3 cellular contexts compared by ENCODE assay signal in genomic region chr6:116055513-116055912, GRCh38.
TF ChIP-seq lines count a peak whose summit lies in the region.

No MANE protein-coding gene starts in this region.

TF ChIP-seq in A549, 52 proteins besides CTCF, POLR2A, EP300 and RAD21:
- TF ChIP-seq JUN (IDR thresholded peaks at IDR 0.05) (no peak), MAFK (IDR thresholded peaks at IDR 0.05; ENCODE audit: partially characterized antibody) (peak; percentile 66), NFE2L2 (conservative IDR thresholded peaks at IDR 0.05; ENCODE audit: low read length) (0 out of 2 replicates have a peak, but pooled peaks have one; percentile 3), RFX5 (IDR thresholded peaks at IDR 0.05) (no peak), FOSL2 (IDR thresholded peaks at IDR 0.05) (no peak), FOSL2 (CRISPR knock-in tag; IDR thresholded peaks at IDR 0.05) (no peak; the same call in 1 of the 2 replicates), ZFP36 (IDR thresholded peaks at IDR 0.05; ENCODE audit: borderline replicate concordance, partially characterized antibody) (no peak)

TF ChIP-seq in IMR-90, 13 proteins besides CTCF, POLR2A, EP300 and RAD21:
- TF ChIP-seq MAZ (IDR thresholded peaks at IDR 0.05; ENCODE audit: borderline replicate concordance, low read depth, low read length) = no peak
- no peak for TF ChIP-seq CEBPB (IDR thresholded peaks at IDR 0.05; ENCODE audit: low read depth, low read length)
- TF ChIP-seq NFE2L2 (IDR thresholded peaks at IDR 0.05; ENCODE audit: low read depth, low read length) = peak; percentile 47; the same call in 1 of the 2 replicates

TF ChIP-seq in WTC11, 78 proteins besides CTCF, POLR2A, EP300 and RAD21:
- TF ChIP-seq CREM (CRISPR knock-in tag; IDR thresholded peaks at IDR 0.05) (no peak), ETV6 (CRISPR knock-in tag; IDR thresholded peaks at IDR 0.05) (no peak), HMGXB4 (CRISPR knock-in tag; IDR thresholded peaks at IDR 0.05) (no peak), NR3C1 (CRISPR knock-in tag; conservative IDR thresholded peaks at IDR 0.05; ENCODE audit: low read depth) (no peak), AFF4 (CRISPR knock-in tag; IDR thresholded peaks at IDR 0.05; ENCODE audit: borderline replicate concordance) (no peak), ZNF396 (CRISPR knock-in tag; IDR thresholded peaks at IDR 0.05; ENCODE audit: borderline replicate concordance) (no peak), ELF4 (CRISPR knock-in tag; IDR thresholded peaks at IDR 0.05; ENCODE audit: low read depth) (no peak), GTF2I (CRISPR knock-in tag; conservative IDR thresholded peaks at IDR 0.05) (no peak), ESRRA (CRISPR knock-in tag; IDR thresholded peaks at IDR 0.05; ENCODE audit: borderline replicate concordance) (no peak), FOXJ3 (CRISPR knock-in tag; IDR thresholded peaks at IDR 0.05; ENCODE audit: borderline replicate concordance) (no peak), NFE2L1 (CRISPR knock-in tag; IDR thresholded peaks at IDR 0.05) (no peak), SOX15 (CRISPR knock-in tag; IDR thresholded peaks at IDR 0.05) (no peak), PREB (CRISPR knock-in tag; IDR thresholded peaks at IDR 0.05; ENCODE audit: borderline replicate concordance) (no peak), ATF1 (CRISPR knock-in tag; IDR thresholded peaks at IDR 0.05) (no peak), EMX1 (CRISPR knock-in tag; IDR thresholded peaks at IDR 0.05) (no peak), CREB1 (CRISPR knock-in tag; IDR thresholded peaks at IDR 0.05) (no peak)
